ENCODE assay signal across 2 cellular contexts in the genomic region with DNA sequence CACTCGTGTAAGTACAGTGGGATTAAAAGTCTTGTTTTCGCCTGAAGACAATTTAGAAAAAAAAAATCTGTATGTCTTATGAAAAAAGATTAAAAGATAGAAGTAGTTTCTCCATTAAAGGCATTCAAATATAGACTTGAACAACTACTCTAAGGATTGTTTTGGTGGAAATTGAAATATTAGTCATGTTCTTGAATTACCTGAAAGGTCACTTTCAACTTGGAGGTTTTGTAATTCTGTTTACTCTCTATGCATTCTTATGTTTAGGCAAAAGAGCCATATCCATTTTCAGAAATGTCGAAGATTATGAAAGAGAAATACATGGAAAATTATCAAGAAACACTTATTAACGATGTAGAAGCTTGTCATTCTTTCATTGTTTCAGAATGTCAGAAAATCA.
TF ChIP-seq lines count a peak whose summit lies in the region.

No MANE protein-coding gene starts in this region.

TF ChIP-seq in K562, 482 proteins besides CTCF, POLR2A, EP300 and RAD21:
- TF ChIP-seq HNRNPUL1 (IDR thresholded peaks at IDR 0.05; ENCODE audit: low read length) (no peak), PHB (CRISPR knock-in tag; IDR thresholded peaks at IDR 0.05) (no peak), ETV6 (IDR thresholded peaks at IDR 0.05; ENCODE audit: borderline replicate concordance in 1 of 2, low read depth in 2 of 2, low read length in 1 of 2) (no peak), ETV6 (CRISPR knock-in tag; IDR thresholded peaks at IDR 0.05; ENCODE audit: borderline replicate concordance) (no peak), ZFX (CRISPR knock-in tag; IDR thresholded peaks at IDR 0.05) (no peak), ZBTB8A (IDR thresholded peaks at IDR 0.05; ENCODE audit: partially characterized antibody) (no peak), STAT5B (CRISPR knock-in tag; IDR thresholded peaks at IDR 0.05) (no peak), ZNF644 (tag; IDR thresholded peaks at IDR 0.05; ENCODE audit: low read depth) (no peak), SMAD1 (IDR thresholded peaks at IDR 0.05; ENCODE audit: low read depth, low read length, partially characterized antibody) (no peak), ZSCAN32 (CRISPR knock-in tag; IDR thresholded peaks at IDR 0.05) (no peak), CSDE1 (IDR thresholded peaks at IDR 0.05) (no peak), PRMT5 (CRISPR knock-in tag; IDR thresholded peaks at IDR 0.05) (no peak)
- TF ChIP-seq, protein P1, sequence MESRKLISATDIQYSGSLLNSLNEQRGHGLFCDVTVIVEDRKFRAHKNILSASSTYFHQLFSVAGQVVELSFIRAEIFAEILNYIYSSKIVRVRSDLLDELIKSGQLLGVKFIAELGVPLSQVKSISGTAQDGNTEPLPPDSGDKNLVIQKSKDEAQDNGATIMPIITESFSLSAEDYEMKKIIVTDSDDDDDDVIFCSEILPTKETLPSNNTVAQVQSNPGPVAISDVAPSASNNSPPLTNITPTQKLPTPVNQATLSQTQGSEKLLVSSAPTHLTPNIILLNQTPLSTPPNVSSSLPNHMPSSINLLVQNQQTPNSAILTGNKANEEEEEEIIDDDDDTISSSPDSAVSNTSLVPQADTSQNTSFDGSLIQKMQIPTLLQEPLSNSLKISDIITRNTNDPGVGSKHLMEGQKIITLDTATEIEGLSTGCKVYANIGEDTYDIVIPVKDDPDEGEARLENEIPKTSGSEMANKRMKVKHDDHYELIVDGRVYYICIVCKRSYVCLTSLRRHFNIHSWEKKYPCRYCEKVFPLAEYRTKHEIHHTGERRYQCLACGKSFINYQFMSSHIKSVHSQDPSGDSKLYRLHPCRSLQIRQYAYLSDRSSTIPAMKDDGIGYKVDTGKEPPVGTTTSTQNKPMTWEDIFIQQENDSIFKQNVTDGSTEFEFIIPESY (CRISPR knock-in tag; IDR thresholded peaks at IDR 0.05): no peak
- TF ChIP-seq, protein P2, sequence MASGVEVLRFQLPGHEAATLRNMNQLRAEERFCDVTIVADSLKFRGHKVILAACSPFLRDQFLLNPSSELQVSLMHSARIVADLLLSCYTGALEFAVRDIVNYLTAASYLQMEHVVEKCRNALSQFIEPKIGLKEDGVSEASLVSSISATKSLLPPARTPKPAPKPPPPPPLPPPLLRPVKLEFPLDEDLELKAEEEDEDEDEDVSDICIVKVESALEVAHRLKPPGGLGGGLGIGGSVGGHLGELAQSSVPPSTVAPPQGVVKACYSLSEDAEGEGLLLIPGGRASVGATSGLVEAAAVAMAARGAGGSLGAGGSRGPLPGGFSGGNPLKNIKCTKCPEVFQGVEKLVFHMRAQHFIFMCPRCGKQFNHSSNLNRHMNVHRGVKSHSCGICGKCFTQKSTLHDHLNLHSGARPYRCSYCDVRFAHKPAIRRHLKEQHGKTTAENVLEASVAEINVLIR (CRISPR knock-in tag; IDR thresholded peaks at IDR 0.05): no peak
- TF ChIP-seq, protein P3, sequence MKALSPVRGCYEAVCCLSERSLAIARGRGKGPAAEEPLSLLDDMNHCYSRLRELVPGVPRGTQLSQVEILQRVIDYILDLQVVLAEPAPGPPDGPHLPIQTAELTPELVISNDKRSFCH (CRISPR knock-in tag; IDR thresholded peaks at IDR 0.05): no peak
- TF ChIP-seq, protein P3 (tag; IDR thresholded peaks at IDR 0.05): no peak
- TF ChIP-seq, protein P4, sequence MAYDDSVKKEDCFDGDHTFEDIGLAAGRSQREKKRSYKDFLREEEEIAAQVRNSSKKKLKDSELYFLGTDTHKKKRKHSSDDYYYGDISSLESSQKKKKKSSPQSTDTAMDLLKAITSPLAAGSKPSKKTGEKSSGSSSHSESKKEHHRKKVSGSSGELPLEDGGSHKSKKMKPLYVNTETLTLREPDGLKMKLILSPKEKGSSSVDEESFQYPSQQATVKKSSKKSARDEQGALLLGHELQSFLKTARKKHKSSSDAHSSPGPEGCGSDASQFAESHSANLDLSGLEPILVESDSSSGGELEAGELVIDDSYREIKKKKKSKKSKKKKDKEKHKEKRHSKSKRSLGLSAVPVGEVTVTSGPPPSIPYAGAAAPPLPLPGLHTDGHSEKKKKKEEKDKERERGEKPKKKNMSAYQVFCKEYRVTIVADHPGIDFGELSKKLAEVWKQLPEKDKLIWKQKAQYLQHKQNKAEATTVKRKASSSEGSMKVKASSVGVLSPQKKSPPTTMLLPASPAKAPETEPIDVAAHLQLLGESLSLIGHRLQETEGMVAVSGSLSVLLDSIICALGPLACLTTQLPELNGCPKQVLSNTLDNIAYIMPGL (CRISPR knock-in tag; IDR thresholded peaks at IDR 0.05): no peak
- TF ChIP-seq, protein P5, sequence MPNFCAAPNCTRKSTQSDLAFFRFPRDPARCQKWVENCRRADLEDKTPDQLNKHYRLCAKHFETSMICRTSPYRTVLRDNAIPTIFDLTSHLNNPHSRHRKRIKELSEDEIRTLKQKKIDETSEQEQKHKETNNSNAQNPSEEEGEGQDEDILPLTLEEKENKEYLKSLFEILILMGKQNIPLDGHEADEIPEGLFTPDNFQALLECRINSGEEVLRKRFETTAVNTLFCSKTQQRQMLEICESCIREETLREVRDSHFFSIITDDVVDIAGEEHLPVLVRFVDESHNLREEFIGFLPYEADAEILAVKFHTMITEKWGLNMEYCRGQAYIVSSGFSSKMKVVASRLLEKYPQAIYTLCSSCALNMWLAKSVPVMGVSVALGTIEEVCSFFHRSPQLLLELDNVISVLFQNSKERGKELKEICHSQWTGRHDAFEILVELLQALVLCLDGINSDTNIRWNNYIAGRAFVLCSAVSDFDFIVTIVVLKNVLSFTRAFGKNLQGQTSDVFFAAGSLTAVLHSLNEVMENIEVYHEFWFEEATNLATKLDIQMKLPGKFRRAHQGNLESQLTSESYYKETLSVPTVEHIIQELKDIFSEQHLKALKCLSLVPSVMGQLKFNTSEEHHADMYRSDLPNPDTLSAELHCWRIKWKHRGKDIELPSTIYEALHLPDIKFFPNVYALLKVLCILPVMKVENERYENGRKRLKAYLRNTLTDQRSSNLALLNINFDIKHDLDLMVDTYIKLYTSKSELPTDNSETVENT (CRISPR knock-in tag; IDR thresholded peaks at IDR 0.05): no peak
- TF ChIP-seq, protein P6, sequence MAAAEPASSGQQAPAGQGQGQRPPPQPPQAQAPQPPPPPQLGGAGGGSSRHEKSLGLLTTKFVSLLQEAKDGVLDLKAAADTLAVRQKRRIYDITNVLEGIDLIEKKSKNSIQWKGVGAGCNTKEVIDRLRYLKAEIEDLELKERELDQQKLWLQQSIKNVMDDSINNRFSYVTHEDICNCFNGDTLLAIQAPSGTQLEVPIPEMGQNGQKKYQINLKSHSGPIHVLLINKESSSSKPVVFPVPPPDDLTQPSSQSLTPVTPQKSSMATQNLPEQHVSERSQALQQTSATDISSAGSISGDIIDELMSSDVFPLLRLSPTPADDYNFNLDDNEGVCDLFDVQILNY (CRISPR knock-in tag; IDR thresholded peaks at IDR 0.05): no peak

TF ChIP-seq in GM23338, 12 proteins besides CTCF, POLR2A, EP300 and RAD21:
- TF ChIP-seq, protein P7, sequence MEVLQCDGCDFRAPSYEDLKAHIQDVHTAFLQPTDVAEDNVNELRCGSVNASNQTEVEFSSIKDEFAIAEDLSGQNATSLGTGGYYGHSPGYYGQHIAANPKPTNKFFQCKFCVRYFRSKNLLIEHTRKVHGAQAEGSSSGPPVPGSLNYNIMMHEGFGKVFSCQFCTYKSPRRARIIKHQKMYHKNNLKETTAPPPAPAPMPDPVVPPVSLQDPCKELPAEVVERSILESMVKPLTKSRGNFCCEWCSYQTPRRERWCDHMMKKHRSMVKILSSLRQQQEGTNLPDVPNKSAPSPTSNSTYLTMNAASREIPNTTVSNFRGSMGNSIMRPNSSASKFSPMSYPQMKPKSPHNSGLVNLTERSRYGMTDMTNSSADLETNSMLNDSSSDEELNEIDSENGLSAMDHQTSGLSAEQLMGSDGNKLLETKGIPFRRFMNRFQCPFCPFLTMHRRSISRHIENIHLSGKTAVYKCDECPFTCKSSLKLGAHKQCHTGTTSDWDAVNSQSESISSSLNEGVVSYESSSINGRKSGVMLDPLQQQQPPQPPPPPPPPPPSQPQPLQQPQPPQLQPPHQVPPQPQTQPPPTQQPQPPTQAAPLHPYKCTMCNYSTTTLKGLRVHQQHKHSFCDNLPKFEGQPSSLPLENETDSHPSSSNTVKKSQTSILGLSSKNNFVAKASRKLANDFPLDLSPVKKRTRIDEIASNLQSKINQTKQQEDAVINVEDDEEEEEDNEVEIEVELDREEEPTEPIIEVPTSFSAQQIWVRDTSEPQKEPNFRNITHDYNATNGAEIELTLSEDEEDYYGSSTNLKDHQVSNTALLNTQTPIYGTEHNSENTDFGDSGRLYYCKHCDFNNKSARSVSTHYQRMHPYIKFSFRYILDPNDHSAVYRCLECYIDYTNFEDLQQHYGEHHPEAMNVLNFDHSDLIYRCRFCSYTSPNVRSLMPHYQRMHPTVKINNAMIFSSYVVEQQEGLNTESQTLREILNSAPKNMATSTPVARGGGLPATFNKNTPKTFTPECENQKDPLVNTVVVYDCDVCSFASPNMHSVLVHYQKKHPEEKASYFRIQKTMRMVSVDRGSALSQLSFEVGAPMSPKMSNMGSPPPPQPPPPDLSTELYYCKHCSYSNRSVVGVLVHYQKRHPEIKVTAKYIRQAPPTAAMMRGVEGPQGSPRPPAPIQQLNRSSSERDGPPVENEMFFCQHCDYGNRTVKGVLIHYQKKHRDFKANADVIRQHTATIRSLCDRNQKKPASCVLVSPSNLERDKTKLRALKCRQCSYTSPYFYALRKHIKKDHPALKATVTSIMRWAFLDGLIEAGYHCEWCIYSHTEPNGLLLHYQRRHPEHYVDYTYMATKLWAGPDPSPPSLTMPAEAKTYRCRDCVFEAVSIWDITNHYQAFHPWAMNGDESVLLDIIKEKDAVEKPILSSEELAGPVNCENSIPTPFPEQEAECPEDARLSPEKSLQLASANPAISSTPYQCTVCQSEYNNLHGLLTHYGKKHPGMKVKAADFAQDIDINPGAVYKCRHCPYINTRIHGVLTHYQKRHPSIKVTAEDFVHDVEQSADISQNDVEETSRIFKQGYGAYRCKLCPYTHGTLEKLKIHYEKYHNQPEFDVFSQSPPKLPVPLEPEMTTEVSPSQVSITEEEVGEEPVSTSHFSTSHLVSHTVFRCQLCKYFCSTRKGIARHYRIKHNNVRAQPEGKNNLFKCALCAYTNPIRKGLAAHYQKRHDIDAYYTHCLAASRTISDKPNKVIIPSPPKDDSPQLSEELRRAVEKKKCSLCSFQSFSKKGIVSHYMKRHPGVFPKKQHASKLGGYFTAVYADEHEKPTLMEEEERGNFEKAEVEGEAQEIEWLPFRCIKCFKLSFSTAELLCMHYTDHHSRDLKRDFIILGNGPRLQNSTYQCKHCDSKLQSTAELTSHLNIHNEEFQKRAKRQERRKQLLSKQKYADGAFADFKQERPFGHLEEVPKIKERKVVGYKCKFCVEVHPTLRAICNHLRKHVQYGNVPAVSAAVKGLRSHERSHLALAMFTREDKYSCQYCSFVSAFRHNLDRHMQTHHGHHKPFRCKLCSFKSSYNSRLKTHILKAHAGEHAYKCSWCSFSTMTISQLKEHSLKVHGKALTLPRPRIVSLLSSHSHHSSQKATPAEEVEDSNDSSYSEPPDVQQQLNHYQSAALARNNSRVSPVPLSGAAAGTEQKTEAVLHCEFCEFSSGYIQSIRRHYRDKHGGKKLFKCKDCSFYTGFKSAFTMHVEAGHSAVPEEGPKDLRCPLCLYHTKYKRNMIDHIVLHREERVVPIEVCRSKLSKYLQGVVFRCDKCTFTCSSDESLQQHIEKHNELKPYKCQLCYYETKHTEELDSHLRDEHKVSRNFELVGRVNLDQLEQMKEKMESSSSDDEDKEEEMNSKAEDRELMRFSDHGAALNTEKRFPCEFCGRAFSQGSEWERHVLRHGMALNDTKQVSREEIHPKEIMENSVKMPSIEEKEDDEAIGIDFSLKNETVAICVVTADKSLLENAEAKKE (CRISPR knock-in tag; IDR thresholded peaks at IDR 0.05): no peak
- TF ChIP-seq, protein P8, sequence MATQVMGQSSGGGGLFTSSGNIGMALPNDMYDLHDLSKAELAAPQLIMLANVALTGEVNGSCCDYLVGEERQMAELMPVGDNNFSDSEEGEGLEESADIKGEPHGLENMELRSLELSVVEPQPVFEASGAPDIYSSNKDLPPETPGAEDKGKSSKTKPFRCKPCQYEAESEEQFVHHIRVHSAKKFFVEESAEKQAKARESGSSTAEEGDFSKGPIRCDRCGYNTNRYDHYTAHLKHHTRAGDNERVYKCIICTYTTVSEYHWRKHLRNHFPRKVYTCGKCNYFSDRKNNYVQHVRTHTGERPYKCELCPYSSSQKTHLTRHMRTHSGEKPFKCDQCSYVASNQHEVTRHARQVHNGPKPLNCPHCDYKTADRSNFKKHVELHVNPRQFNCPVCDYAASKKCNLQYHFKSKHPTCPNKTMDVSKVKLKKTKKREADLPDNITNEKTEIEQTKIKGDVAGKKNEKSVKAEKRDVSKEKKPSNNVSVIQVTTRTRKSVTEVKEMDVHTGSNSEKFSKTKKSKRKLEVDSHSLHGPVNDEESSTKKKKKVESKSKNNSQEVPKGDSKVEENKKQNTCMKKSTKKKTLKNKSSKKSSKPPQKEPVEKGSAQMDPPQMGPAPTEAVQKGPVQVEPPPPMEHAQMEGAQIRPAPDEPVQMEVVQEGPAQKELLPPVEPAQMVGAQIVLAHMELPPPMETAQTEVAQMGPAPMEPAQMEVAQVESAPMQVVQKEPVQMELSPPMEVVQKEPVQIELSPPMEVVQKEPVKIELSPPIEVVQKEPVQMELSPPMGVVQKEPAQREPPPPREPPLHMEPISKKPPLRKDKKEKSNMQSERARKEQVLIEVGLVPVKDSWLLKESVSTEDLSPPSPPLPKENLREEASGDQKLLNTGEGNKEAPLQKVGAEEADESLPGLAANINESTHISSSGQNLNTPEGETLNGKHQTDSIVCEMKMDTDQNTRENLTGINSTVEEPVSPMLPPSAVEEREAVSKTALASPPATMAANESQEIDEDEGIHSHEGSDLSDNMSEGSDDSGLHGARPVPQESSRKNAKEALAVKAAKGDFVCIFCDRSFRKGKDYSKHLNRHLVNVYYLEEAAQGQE (IDR thresholded peaks at IDR 0.05; ENCODE audit: unreplicated experiment): no peak
- TF ChIP-seq STAT1 (IDR thresholded peaks at IDR 0.05; ENCODE audit: unreplicated experiment) (no peak), NANOG (IDR thresholded peaks at IDR 0.05; ENCODE audit: borderline replicate concordance) (no peak), CREB1 (CRISPR knock-in tag; IDR thresholded peaks at IDR 0.05; ENCODE audit: low read depth) (no peak), ZNF331 (CRISPR knock-in tag; IDR thresholded peaks at IDR 0.05; ENCODE audit: low read depth) (no peak), POLR2AphosphoS5 (IDR thresholded peaks at IDR 0.05; ENCODE audit: low read depth) (no peak), EZH2phosphoT487 (IDR thresholded peaks at IDR 0.05; ENCODE audit: unreplicated experiment) (no peak), EZH2 (IDR thresholded peaks at IDR 0.05; ENCODE audit: low read depth, unreplicated experiment) (no peak), ZNF114 (CRISPR knock-in tag; IDR thresholded peaks at IDR 0.05) (no peak), JUNB (IDR thresholded peaks at IDR 0.05; ENCODE audit: unreplicated experiment) (no peak)
- TF ChIP-seq, protein P9, sequence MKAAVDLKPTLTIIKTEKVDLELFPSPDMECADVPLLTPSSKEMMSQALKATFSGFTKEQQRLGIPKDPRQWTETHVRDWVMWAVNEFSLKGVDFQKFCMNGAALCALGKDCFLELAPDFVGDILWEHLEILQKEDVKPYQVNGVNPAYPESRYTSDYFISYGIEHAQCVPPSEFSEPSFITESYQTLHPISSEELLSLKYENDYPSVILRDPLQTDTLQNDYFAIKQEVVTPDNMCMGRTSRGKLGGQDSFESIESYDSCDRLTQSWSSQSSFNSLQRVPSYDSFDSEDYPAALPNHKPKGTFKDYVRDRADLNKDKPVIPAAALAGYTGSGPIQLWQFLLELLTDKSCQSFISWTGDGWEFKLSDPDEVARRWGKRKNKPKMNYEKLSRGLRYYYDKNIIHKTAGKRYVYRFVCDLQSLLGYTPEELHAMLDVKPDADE (IDR thresholded peaks at IDR 0.05): no peak
